Comparison of ENCODE assay signal across 8 cellular contexts in genomic region chr9:4750021-4750673, GRCh38. TPM values are rescaled to one million over a fixed set of nuclear protein-coding genes. Genes with fewer than 3 reads are reported as not detected.
DNase-seq lines count a peak whose midpoint lies in the region; ATAC-seq and TF ChIP-seq lines count a peak whose summit lies in the region.

No MANE protein-coding gene starts in this region.

- no peaks in the 10 kb centered on the region for H3K27me3 ChIP-seq in thyroid gland

- H3K36me3 Mint-ChIP-seq in activated B cell treated with CpG ODN at 0.5 μM for 24 hours (ENCODE audit: low read depth) = no peaks in the 10 kb centered on the region

- no peaks in the 10 kb centered on the region for H3K4me1 Mint-ChIP-seq in activated B cell treated with CpG ODN at 0.5 μM for 24 hours

- no peak for TF ChIP-seq POLR2A in thyroid gland (IDR thresholded peaks at IDR 0.05)

- H3K4me1 ChIP-seq in thyroid gland = no peaks in the 10 kb centered on the region

- no peak overlapping the region for H3K4me3 Mint-ChIP-seq in activated B cell treated with CpG ODN at 0.5 μM for 24 hours

- DNase-seq in GM10248 (ENCODE audit: extremely low spot score) (peak; percentile 36), MV-4-11 (lab: John Stamatoyannopoulos, UW) (peak; percentile 54), activated B cell treated with CpG ODN at 0.5 μM for 24 hours (no peak), iPS-NIHi7 (ENCODE audit: extremely low spot score) (peak; percentile 20), thyroid gland (no peak), NCI-H187 (lab: John Stamatoyannopoulos, UW) (no peak), T-helper 9 cell (no peak)

- intact Hi-C loops in activated B cell treated with CpG ODN at 0.5 μM for 24 hours (cut with micrococcal nuclease) = loop anchor here (1.0 kb wide), 1 partner anchor 850 kb away; no protein-coding TSS in a partner anchor
- intact Hi-C loops in thyroid gland (cut with DNase I) = no loop called here

- H3K4me3 ChIP-seq in thyroid gland (replicated peaks in 1 of 3) = no peak overlapping the region

- no peaks in the 10 kb centered on the region for H3K9me3 Mint-ChIP-seq in activated B cell treated with CpG ODN at 0.5 μM for 24 hours

- H3K27ac ChIP-seq in thyroid gland = no peak overlapping the region

- ATAC-seq in activated B cell treated with CpG ODN at 0.5 μM for 24 hours (ENCODE audit: low read depth) (peak; percentile 49), GM18520 (IDR thresholded peaks at IDR 0.05; ENCODE audit: unreplicated experiment) (no peak)

- H3K27me3 Mint-ChIP-seq in activated B cell treated with CpG ODN at 0.5 μM for 24 hours = no peaks in the 10 kb centered on the region

- H3K36me3 ChIP-seq in thyroid gland = no peaks in the 10 kb centered on the region

- peak; percentile 61 for TF ChIP-seq CTCF in GM10248 (IDR thresholded peaks at IDR 0.05; ENCODE audit: control extremely low read depth, extremely low read depth, low read depth, missing control alignments)
- TF ChIP-seq CTCF in activated B cell treated with CpG ODN at 0.5 μM for 24 hours (IDR thresholded peaks at IDR 0.05) = peak; percentile 71
- peak in 5 of 6 experiments; percentile 11 to 58 (median 45) for TF ChIP-seq CTCF in thyroid gland (IDR thresholded peaks at IDR 0.05)

- no peaks in the 10 kb centered on the region for H3K9me3 ChIP-seq in thyroid gland

- CTCF ChIA-PET in GM10248 (lab: Yijun Ruan, JAX) (interaction anchor here (0.9 to 10.1 kb wide), 17 partner anchors 10 to 1006 kb away, joined by 3 to 110 read pairs (median 3); partner anchors contain the start of gene AK3), activated B cell treated with CpG ODN at 0.5 μM for 24 hours (lab: Charles Lee) (interaction anchor here (0.6 to 3.5 kb wide), 4 partner anchors 10 to 1556 kb away, joined by 3 to 13 read pairs (median 4); no protein-coding TSS in a partner anchor)

- H3K27ac Mint-ChIP-seq in activated B cell treated with CpG ODN at 0.5 μM for 24 hours = no peak overlapping the region

- POLR2A ChIA-PET in GM10248 (lab: Yijun Ruan, JAX) = no interaction called here
- POLR2A ChIA-PET in activated B cell treated with CpG ODN at 0.5 μM for 24 hours (lab: Charles Lee) = interaction anchor here (1.8 kb wide), 1 partner anchor 9 kb away, joined by 7 read pairs; the partner anchor contains the start of gene AK3

- 39 to 41% methylated on average over 8 of the region's 8 CpGs for WGBS in thyroid gland, 2 donors

RNA-seq across cellular contexts. Expression of gene AK3, which starts 9.1 kb away (rescaled TPM):
- 14.5 and 16.9 TPM in 2 replicates for total RNA-seq in activated B cell treated with CpG ODN at 0.5 μM for 24 hours
- total RNA-seq in thyroid gland = 100 to 1,000 TPM in 1 of 4 donors, 10 to 100 TPM in 3; 90.1 to 101 (median 92.7) TPM

RNA-seq across cellular contexts. Expression of gene RCL1, which starts 42.6 kb away (rescaled TPM):
- total RNA-seq in activated B cell treated with CpG ODN at 0.5 μM for 24 hours (23.9 and 26.0 TPM in 2 replicates), thyroid gland (10 to 100 TPM; 15.6 to 29.3 (median 18.3) TPM)

Comparison
In these comparisons a context has a peak if more than half of its experiments do, and no peak if none do; other contexts are left out.
1. DNase-seq: peak in GM10248 (single experiment), MV-4-11 (single experiment) and iPS-NIHi7 (single experiment); none in activated B cell treated with CpG ODN at 0.5 μM for 24 hours (single experiment), thyroid gland (0 of 2), NCI-H187 (0 of 2) and T-helper 9 cell (single experiment).
2. Peak in every context shown above with its lines, with median percentiles within 50 percentile points of each other: CTCF ChIP-seq.